32 cellular contexts compared by ENCODE assay signal in genomic region chr15:81356252-81356651, GRCh38. TPM values are rescaled to one million over a fixed set of nuclear protein-coding genes. Genes with fewer than 3 reads are reported as not detected.
"Had no signal": no experiment of that assay in that cellular context is flagged by ENCODE, and none has a peak within 500 bp of the region (broad histone marks: within the 10 kb centered on the region; RNA-seq: fewer than 3 reads in every experiment).

No MANE protein-coding gene starts in this region.

- H3K9me3 ChIP-seq: left ventricle myocardium inferior, neutrophil, ovary, right atrium auricular region, right lobe of liver, testis, thyroid gland, transverse colon, upper lobe of left lung, vagina had no signal

- H3K27ac ChIP-seq: left ventricle myocardium inferior, neutrophil, ovary, right atrium auricular region, right lobe of liver, testis, thyroid gland, transverse colon, upper lobe of left lung, vagina had no signal

- ATAC-seq: naive thymus-derived CD8-positive, alpha-beta T cell; right lobe of liver; stimulated activated memory B cell treated with anti-CD40 and anti-IgM and Interleukin-4, amounts not matched to agents 10 μg/mL and 1 μg/mL and 100 μg/mL, for 72 hours; stimulated activated naive CD8-positive, alpha-beta T cell treated with anti-CD3 and anti-CD28 coated beads, Interleukin-15, amount 100 ng/mL, for 72 hours had no signal

- H3K4me1 Mint-ChIP-seq: memory B cell; nephron; neural crest cell; stimulated activated memory B cell treated with anti-CD40 and anti-IgM and Interleukin-4, amounts not matched to agents 10 μg/mL and 1 μg/mL and 100 μg/mL, for 72 hours; stimulated activated naive CD8-positive, alpha-beta T cell treated with anti-CD3 and anti-CD28 coated beads, Interleukin-15, amount 100 ng/mL, for 72 hours had no signal

- H3K36me3 Mint-ChIP-seq: stimulated activated memory B cell treated with anti-CD40 and anti-IgM and Interleukin-4, amounts not matched to agents 10 μg/mL and 1 μg/mL and 100 μg/mL, for 72 hours had no signal

- H3K4me2 ChIP-seq: smooth muscle cell had no signal

- H3K36me3 ChIP-seq: left ventricle myocardium inferior, ovary, right atrium auricular region, right lobe of liver, thyroid gland, transverse colon, upper lobe of left lung, vagina had no signal

- H3K27ac Mint-ChIP-seq: memory B cell; naive thymus-derived CD8-positive, alpha-beta T cell; nephron; progenitor cell of endocrine pancreas; stimulated activated memory B cell treated with anti-CD40 and anti-IgM and Interleukin-4, amounts not matched to agents 10 μg/mL and 1 μg/mL and 100 μg/mL, for 72 hours; stimulated activated naive CD8-positive, alpha-beta T cell treated with anti-CD3 and anti-CD28 coated beads, Interleukin-15, amount 100 ng/mL, for 72 hours had no signal

- H3K4me1 ChIP-seq: left ventricle myocardium inferior, right atrium auricular region, right lobe of liver, testis, thyroid gland, transverse colon, upper lobe of left lung, vagina had no signal

- H3K4me3 Mint-ChIP-seq: memory B cell; naive thymus-derived CD8-positive, alpha-beta T cell; nephron; neural crest cell; stimulated activated memory B cell treated with anti-CD40 and anti-IgM and Interleukin-4, amounts not matched to agents 10 μg/mL and 1 μg/mL and 100 μg/mL, for 72 hours; stimulated activated naive CD8-positive, alpha-beta T cell treated with anti-CD3 and anti-CD28 coated beads, Interleukin-15, amount 100 ng/mL, for 72 hours had no signal

- DNase-seq: hypothalamus; islet precursor cell; left ventricle myocardium inferior; naive thymus-derived CD8-positive, alpha-beta T cell; occipital lobe; ovary; right lobe of liver; stimulated activated CD4-positive, alpha-beta T cell treated with anti-CD3 and anti-CD28 coated beads, Interleukin-1b, Interleukin-23, amount 100 ng/mL, for 48 hours; stimulated activated CD4-positive, alpha-beta T cell treated with anti-CD3 and anti-CD28 coated beads, Interleukin-2, amount 100 ng/mL, for 48 hours; stimulated activated CD4-positive, alpha-beta T cell treated with anti-CD3 and anti-CD28 coated beads, Interleukin-4, amount 100 ng/mL, for 4 hours; stimulated activated CD8-positive, alpha-beta memory T cell treated with anti-CD3 and anti-CD28 coated beads, Interleukin-4, amount 100 ng/mL, for 48 hours; stimulated activated naive CD4-positive, alpha-beta T cell treated with Interleukin-2 at 50 U/mL for 16 hours; stimulated activated naive CD8-positive, alpha-beta T cell treated with anti-CD3 and anti-CD28 coated beads, Interleukin-15, amount 100 ng/mL, for 72 hours; substantia nigra; testis; thyroid gland; transverse colon had no signal

- H3K9me3 Mint-ChIP-seq: memory B cell; naive thymus-derived CD8-positive, alpha-beta T cell; neural crest cell; stimulated activated memory B cell treated with anti-CD40 and anti-IgM and Interleukin-4, amounts not matched to agents 10 μg/mL and 1 μg/mL and 100 μg/mL, for 72 hours; stimulated activated naive CD8-positive, alpha-beta T cell treated with anti-CD3 and anti-CD28 coated beads, Interleukin-15, amount 100 ng/mL, for 72 hours had no signal

- H3K27me3 Mint-ChIP-seq: memory B cell; stimulated activated memory B cell treated with anti-CD40 and anti-IgM and Interleukin-4, amounts not matched to agents 10 μg/mL and 1 μg/mL and 100 μg/mL, for 72 hours; stimulated activated naive CD8-positive, alpha-beta T cell treated with anti-CD3 and anti-CD28 coated beads, Interleukin-15, amount 100 ng/mL, for 72 hours had no signal

- H3K4me3 ChIP-seq: left ventricle myocardium inferior, ovary, right atrium auricular region, right lobe of liver, smooth muscle cell, testis, thyroid gland, transverse colon, upper lobe of left lung, vagina had no signal

- H3K27me3 ChIP-seq: neutrophil, ovary, right atrium auricular region, right lobe of liver, testis, thyroid gland, transverse colon, upper lobe of left lung, vagina had no signal

RNA-seq across cellular contexts. Expression of gene TMC3, which starts 17.8 kb away (rescaled TPM):
- total RNA-seq: kidney epithelial cell; left ventricle myocardium inferior; lung microvascular endothelial cell; naive thymus-derived CD8-positive, alpha-beta T cell; neural crest cell; pulmonary artery endothelial cell; renal cortical epithelial cell; right atrium auricular region; skeletal muscle tissue; smooth muscle cell; upper lobe of left lung had no signal
- polyA plus RNA-seq: ovary, smooth muscle cell had no signal
